8 cellular contexts compared by ENCODE assay signal in genomic region chr3:98732239-98733054, GRCh38. TPM values are rescaled to one million over a fixed set of nuclear protein-coding genes. Genes with fewer than 3 reads are reported as not detected.
A peak's percentile ranks its signal among the peaks of the same experiment; 100 is the strongest.
DNase-seq lines count a peak whose midpoint lies in the region; ATAC-seq and TF ChIP-seq lines count a peak whose summit lies in the region.

No MANE protein-coding gene starts in this region.

- H3K36me3 ChIP-seq in prostate gland, result no peaks in the 10 kb centered on the region

- peak overlapping the region; percentile 77 to 78 for H3K27ac ChIP-seq in prostate gland

- TF ChIP-seq CTCF in prostate gland (IDR thresholded peaks at IDR 0.05), result no peak

- H3K4me3 ChIP-seq in prostate gland, result peak overlapping the region; percentile 67 to 76

- H3K27me3 ChIP-seq in prostate gland (replicated peaks; ENCODE audit: insufficient read depth), result no peaks in the 10 kb centered on the region

- intact Hi-C loops in prostate gland (cut with DNase I), result no loop called here

- WGBS in prostate gland, result under 1% methylated on average over 53 of the region's 80 CpGs

- peak; percentile 46 for DNase-seq in A172 (ENCODE audit: low spot score)
- DNase-seq in NCI-H510A (lab: John Stamatoyannopoulos, UW), result peak; percentile 32
- peak; percentile 76 for DNase-seq in astrocyte of the hippocampus (ENCODE audit: low read depth, low spot score)
- DNase-seq in hypothalamus (lab: John Stamatoyannopoulos, UW), result peak; percentile 5 to 82 (median 63)
- DNase-seq in prostate gland (ENCODE audit: low spot score), result peak; percentile 83

- TF ChIP-seq POLR2A in GM10847 (IDR thresholded peaks at IDR 0.05; ENCODE audit: extremely low read depth, insufficient read length), result peak; percentile 27
- peak; percentile 24 for TF ChIP-seq POLR2A in prostate gland (IDR thresholded peaks at IDR 0.05)

- peaks cover 8% of the 10 kb centered on the region for H3K4me1 ChIP-seq in prostate gland (replicated peaks)

- ATAC-seq in HG02763 (IDR thresholded peaks at IDR 0.05; ENCODE audit: unreplicated experiment), result peak; percentile 36
- no peak for ATAC-seq in HG03039 (IDR thresholded peaks at IDR 0.05; ENCODE audit: unreplicated experiment)

- H3K9me3 ChIP-seq in prostate gland, result no peaks in the 10 kb centered on the region

RNA-seq across cellular contexts. Expression of gene ST3GAL6, which starts 30.7 kb away (rescaled TPM):
- total RNA-seq in A172 (2014; rRNA removed; shearing (Covaris generic)), result 4.0 and 11.1 TPM in 2 replicates
- 10 to 100 TPM in 1 of 2 donors, 1 to 10 TPM in 1; 7.1 to 10.6 TPM for total RNA-seq in prostate gland

Comparison
In these comparisons a context has a peak if more than half of its experiments do, and no peak if none do; other contexts are left out.
1. DNase-seq: peak in every context shown above with its lines; median percentile 83 in prostate gland; 76 in astrocyte of the hippocampus; 63 in hypothalamus; 46 in A172; 32 in NCI-H510A.